In the genomic region with DNA sequence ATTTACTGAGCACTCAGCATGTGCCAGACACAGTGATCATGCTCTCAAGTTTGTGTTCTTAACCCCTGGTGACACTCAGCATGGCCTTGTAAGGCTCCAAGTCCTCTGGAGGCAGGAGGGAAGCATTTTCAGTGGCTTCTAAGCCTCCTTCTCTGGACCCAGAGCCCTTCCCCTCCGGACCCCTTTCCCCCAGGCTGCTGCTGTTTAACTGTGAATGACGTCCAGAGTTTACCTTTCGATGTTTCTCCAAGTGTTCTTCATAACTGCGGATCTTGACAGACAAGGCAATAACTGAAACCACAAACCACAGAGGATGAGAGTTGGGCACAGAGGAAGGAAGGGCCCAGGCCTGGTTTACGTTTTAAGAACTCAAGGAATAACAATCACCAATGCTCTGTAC, we compare ENCODE assay signal across 1 cellular context.
TF ChIP-seq lines count a peak whose summit lies in the region.

No MANE protein-coding gene starts in this region.

TF ChIP-seq in SK-N-SH, 30 proteins besides CTCF, POLR2A, EP300 and RAD21:
- TF ChIP-seq, protein P1, sequence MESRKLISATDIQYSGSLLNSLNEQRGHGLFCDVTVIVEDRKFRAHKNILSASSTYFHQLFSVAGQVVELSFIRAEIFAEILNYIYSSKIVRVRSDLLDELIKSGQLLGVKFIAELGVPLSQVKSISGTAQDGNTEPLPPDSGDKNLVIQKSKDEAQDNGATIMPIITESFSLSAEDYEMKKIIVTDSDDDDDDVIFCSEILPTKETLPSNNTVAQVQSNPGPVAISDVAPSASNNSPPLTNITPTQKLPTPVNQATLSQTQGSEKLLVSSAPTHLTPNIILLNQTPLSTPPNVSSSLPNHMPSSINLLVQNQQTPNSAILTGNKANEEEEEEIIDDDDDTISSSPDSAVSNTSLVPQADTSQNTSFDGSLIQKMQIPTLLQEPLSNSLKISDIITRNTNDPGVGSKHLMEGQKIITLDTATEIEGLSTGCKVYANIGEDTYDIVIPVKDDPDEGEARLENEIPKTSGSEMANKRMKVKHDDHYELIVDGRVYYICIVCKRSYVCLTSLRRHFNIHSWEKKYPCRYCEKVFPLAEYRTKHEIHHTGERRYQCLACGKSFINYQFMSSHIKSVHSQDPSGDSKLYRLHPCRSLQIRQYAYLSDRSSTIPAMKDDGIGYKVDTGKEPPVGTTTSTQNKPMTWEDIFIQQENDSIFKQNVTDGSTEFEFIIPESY (IDR thresholded peaks at IDR 0.05; ENCODE audit: borderline replicate concordance, low read depth), result no peak
- TF ChIP-seq CHD2 (IDR thresholded peaks at IDR 0.05; ENCODE audit: low read length, partially characterized antibody) (no peak), YY1 (IDR thresholded peaks at IDR 0.05; ENCODE audit: low read depth) (no peak), NFIC (IDR thresholded peaks at IDR 0.05; ENCODE audit: borderline replicate concordance) (no peak), TAF1 (IDR thresholded peaks at IDR 0.05; ENCODE audit: borderline replicate concordance, low read depth, low read length) (no peak), SIN3A (IDR thresholded peaks at IDR 0.05; ENCODE audit: borderline replicate concordance, low read depth, low read length) (no peak), FOSL2 (IDR thresholded peaks at IDR 0.05; ENCODE audit: borderline replicate concordance, low read depth) (no peak), GABPA (IDR thresholded peaks at IDR 0.05; ENCODE audit: low read depth) (no peak), MXI1 (IDR thresholded peaks at IDR 0.05; ENCODE audit: low read depth, low read length) (no peak), TCF12 (IDR thresholded peaks at IDR 0.05) (no peak), POLR2AphosphoS5 (IDR thresholded peaks at IDR 0.05; ENCODE audit: low read depth, low read length) (no peak), RXRA (IDR thresholded peaks at IDR 0.05; ENCODE audit: borderline replicate concordance, low read depth) (no peak), RFX5 (IDR thresholded peaks at IDR 0.05; ENCODE audit: low read length) (no peak), ELF1 (IDR thresholded peaks at IDR 0.05) (no peak)
- TF ChIP-seq, protein P2, sequence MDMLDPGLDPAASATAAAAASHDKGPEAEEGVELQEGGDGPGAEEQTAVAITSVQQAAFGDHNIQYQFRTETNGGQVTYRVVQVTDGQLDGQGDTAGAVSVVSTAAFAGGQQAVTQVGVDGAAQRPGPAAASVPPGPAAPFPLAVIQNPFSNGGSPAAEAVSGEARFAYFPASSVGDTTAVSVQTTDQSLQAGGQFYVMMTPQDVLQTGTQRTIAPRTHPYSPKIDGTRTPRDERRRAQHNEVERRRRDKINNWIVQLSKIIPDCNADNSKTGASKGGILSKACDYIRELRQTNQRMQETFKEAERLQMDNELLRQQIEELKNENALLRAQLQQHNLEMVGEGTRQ (IDR thresholded peaks at IDR 0.05; ENCODE audit: borderline replicate concordance, low read depth, low read length), result no peak
- TF ChIP-seq, protein P3, sequence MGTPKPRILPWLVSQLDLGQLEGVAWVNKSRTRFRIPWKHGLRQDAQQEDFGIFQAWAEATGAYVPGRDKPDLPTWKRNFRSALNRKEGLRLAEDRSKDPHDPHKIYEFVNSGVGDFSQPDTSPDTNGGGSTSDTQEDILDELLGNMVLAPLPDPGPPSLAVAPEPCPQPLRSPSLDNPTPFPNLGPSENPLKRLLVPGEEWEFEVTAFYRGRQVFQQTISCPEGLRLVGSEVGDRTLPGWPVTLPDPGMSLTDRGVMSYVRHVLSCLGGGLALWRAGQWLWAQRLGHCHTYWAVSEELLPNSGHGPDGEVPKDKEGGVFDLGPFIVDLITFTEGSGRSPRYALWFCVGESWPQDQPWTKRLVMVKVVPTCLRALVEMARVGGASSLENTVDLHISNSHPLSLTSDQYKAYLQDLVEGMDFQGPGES (IDR thresholded peaks at IDR 0.05; ENCODE audit: low read depth, low read length), result no peak
- TF ChIP-seq, protein P4, sequence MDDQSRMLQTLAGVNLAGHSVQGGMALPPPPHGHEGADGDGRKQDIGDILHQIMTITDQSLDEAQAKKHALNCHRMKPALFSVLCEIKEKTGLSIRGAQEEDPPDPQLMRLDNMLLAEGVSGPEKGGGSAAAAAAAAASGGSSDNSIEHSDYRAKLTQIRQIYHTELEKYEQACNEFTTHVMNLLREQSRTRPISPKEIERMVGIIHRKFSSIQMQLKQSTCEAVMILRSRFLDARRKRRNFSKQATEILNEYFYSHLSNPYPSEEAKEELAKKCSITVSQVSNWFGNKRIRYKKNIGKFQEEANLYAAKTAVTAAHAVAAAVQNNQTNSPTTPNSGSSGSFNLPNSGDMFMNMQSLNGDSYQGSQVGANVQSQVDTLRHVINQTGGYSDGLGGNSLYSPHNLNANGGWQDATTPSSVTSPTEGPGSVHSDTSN (IDR thresholded peaks at IDR 0.05), result no peak
- TF ChIP-seq, protein P5, sequence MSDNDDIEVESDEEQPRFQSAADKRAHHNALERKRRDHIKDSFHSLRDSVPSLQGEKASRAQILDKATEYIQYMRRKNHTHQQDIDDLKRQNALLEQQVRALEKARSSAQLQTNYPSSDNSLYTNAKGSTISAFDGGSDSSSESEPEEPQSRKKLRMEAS (IDR thresholded peaks at IDR 0.05; ENCODE audit: low read depth), result no peak
